In the genomic region with DNA sequence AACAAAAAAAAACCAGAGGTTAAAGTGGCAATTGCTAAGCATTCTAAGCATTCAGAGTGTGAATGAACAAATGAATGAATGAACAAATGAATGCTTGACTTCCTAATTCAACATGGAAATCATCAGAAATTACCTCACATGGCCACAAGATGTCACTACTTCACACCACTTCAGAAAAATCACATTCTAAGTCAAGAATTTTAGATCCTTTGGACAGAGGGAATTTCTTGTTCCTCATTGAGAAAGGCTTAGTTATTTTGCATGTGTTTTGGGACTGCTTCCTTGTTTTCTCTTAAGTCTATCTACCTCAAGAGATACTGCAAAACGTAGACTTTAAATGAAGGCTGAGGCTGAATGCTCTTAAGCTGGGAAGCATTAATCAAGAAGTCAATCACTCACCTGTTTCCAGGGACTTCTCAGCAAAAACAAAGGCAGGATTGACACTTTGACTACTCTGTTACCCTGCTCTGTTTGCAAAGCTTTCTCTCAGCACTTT, we compare ENCODE assay signal across 7 cellular contexts.
DNase-seq lines count a peak whose midpoint lies in the region; ATAC-seq, FAIRE-seq and TF ChIP-seq lines count a peak whose summit lies in the region.

No MANE protein-coding gene starts in this region.

- TF ChIP-seq CTCF in GM12878 (IDR thresholded peaks at IDR 0.05 in 2 of 3, conservative IDR thresholded peaks at IDR 0.05 in 1 of 3; ENCODE audit: control insufficient read depth in 2 of 3, extremely low read depth in 1 of 3, insufficient read depth in 1 of 3, low read depth in 3 of 3, low read length in 3 of 3), result peak; percentile 53 to 70 (median 69); a peak in 5 of 6 replicates
- peak; percentile 69 to 80 (median 77) for TF ChIP-seq CTCF in transverse colon (IDR thresholded peaks at IDR 0.05)

- intact Hi-C loops in GM12878 (cut with micrococcal nuclease; ENCODE audit: unreplicated experiment), result loop anchor here (1.0 to 2.0 kb wide), 3 partner anchors 34 to 437 kb away; no protein-coding TSS in a partner anchor
- intact Hi-C loops in transverse colon (cut with DNase I; ENCODE audit: low total_unique reads), result loop anchor here (5.0 kb wide), 1 partner anchor 435 kb away; no protein-coding TSS in a partner anchor

- H3K36me3 ChIP-seq in GM12878 (ENCODE audit: control insufficient read depth in 2 of 2, insufficient read depth in 2 of 2, low read length in 1 of 2), result no peaks in the 10 kb centered on the region
- no peaks in the 10 kb centered on the region for H3K36me3 ChIP-seq in transverse colon

- H3K4me3 ChIP-seq in GM12878, result no peak overlapping the region
- H3K4me3 ChIP-seq in transverse colon, result no peak overlapping the region

- peak; percentile 43 for ATAC-seq in HG02678 (IDR thresholded peaks at IDR 0.05; ENCODE audit: unreplicated experiment)
- peak; percentile 54 for ATAC-seq in GM12878

- H4K20me1 ChIP-seq in GM12878 (ENCODE audit: control insufficient read depth, insufficient read depth), result no peaks in the 10 kb centered on the region

- FAIRE-seq in G401.6 (lab: Jason Lieb, UNC), result peak; percentile 97
- FAIRE-seq in GM12878 (lab: Jason Lieb, UNC), result peak; percentile 88
- peak; percentile 86 for FAIRE-seq in islet of Langerhans (lab: Jason Lieb, UNC)

- H3K9ac ChIP-seq in GM12878 (ENCODE audit: control insufficient read depth, insufficient read depth, low read length), result no peak overlapping the region

- DNase-seq in NCI-H226 (peak; percentile 12), GM12878 (ENCODE audit: low read depth, low spot score) (peak; percentile 17), transverse colon (no peak), cortex of kidney (lab: John Stamatoyannopoulos, UW) (no peak)

- BruUV-seq in GM12878 (replicated peaks; lab: Mats Ljungman, UMichigan), result no TSS peak

- no peaks in the 10 kb centered on the region for H3K9me3 ChIP-seq in GM12878 (replicated peaks; ENCODE audit: control insufficient read depth, insufficient read depth, low read length)
- H3K9me3 ChIP-seq in transverse colon, result peaks cover 0 to 1% of the 10 kb centered on the region in 2 donors

- TF ChIP-seq POLR2A in GM12878 (IDR thresholded peaks at IDR 0.05; ENCODE audit: low read depth, low read length), result no peak
- TF ChIP-seq POLR2A in transverse colon (IDR thresholded peaks at IDR 0.05), result no peak

- H3K4me1 ChIP-seq in GM12878 (ENCODE audit: control insufficient read depth, insufficient read depth, low read length), result no peaks in the 10 kb centered on the region
- no peaks in the 10 kb centered on the region for H3K4me1 ChIP-seq in transverse colon

- 0% methylated on average over 1 of the region's 1 CpG for WGBS in GM12878 (ENCODE audit: insufficient coverage, insufficient replicate concordance, low lambda C conversion rate, missing lambda C conversion rate)
- 0 to 9% methylated on average over 1 of the region's 1 CpG for WGBS in transverse colon (ENCODE audit: low coverage in 1 of 2), 2 donors

- in situ Hi-C loops in GM12878 (cut with MboI) (loop anchor here (5.0 kb wide), 1 partner anchor 435 kb away; no protein-coding TSS in a partner anchor), transverse colon (cut with MboI; ENCODE audit: low pct_ligation_motif_present in 1 of 4, low pct_unique_long_range_greater_than_20kb in 1 of 4, low sequenced_read_pairs in 3 of 4) (loop anchor here in 3 of 4 donors (10.0 to 25.0 kb wide), 3 partner anchors 433 to 445 kb away; a partner anchor contains a TSS)

- SMC1A ChIA-PET in GM12878 (lab: Charles Lee; ENCODE audit: uncharacterized antibody, unreplicated experiment), result interaction anchor here (0.7 to 2.0 kb wide), 18 partner anchors 13 to 436 kb away, joined by 3 to 14 read pairs (median 4); no protein-coding TSS in a partner anchor

- no peaks in the 10 kb centered on the region for H3K27me3 ChIP-seq in GM12878 (replicated peaks in 1 of 2; ENCODE audit: control insufficient read depth in 2 of 2, insufficient read depth in 2 of 2, low read length in 1 of 2)
- no peaks in the 10 kb centered on the region for H3K27me3 ChIP-seq in transverse colon

- TF ChIP-seq EP300 in GM12878 (IDR thresholded peaks at IDR 0.05; ENCODE audit: borderline replicate concordance in 1 of 2, control insufficient read depth in 1 of 2, low read depth in 2 of 2, low read length in 2 of 2), result no peak
- no peak for TF ChIP-seq EP300 in transverse colon (IDR thresholded peaks at IDR 0.05; ENCODE audit: low read depth)

- CTCF ChIA-PET in GM12878 (lab: Yijun Ruan, JAX), result interaction anchor here (0.7 to 6.9 kb wide), 28 partner anchors 8 to 1068 kb away, joined by 3 to 82 read pairs (median 4); no protein-coding TSS in a partner anchor

- H3K79me2 ChIP-seq in GM12878 (ENCODE audit: control insufficient read depth, insufficient read depth, low read length), result no peaks in the 10 kb centered on the region

- H3K4me2 ChIP-seq in GM12878 (ENCODE audit: control insufficient read depth, insufficient read depth), result no peak overlapping the region

- POLR2A ChIA-PET in GM12878 (lab: Charles Lee), result no interaction called here

- RAD21 ChIA-PET in GM12878 (lab: Charles Lee; ENCODE audit: unreplicated experiment), result interaction anchor here (0.8 to 2.5 kb wide), 7 partner anchors 34 to 435 kb away, joined by 3 to 16 read pairs (median 5); no protein-coding TSS in a partner anchor

- peak; percentile 78 for TF ChIP-seq RAD21 in GM12878 (IDR thresholded peaks at IDR 0.05; ENCODE audit: insufficient read depth, low read depth, low read length)

- no peak overlapping the region for H2AFZ ChIP-seq in GM12878 (ENCODE audit: control insufficient read depth, low read depth, low read length)

- H3K27ac ChIP-seq in GM12878 (ENCODE audit: control insufficient read depth, insufficient read depth), result no peak overlapping the region
- no peak overlapping the region for H3K27ac ChIP-seq in transverse colon

TF ChIP-seq in GM12878, 131 proteins besides CTCF, POLR2A, EP300 and RAD21:
- peak; percentile 99 for TF ChIP-seq ZNF24 (IDR thresholded peaks at IDR 0.05)
- no peak for TF ChIP-seq NR2C1 (IDR thresholded peaks at IDR 0.05)
- peak; percentile 57 for TF ChIP-seq SMC3 (IDR thresholded peaks at IDR 0.05; ENCODE audit: borderline replicate concordance, low read length)

Comparison
In these comparisons a context has a peak if more than half of its experiments do, and no peak if none do; other contexts are left out.
1. DNase-seq: peak in NCI-H226 (single experiment) and GM12878 (single experiment); none in transverse colon (single experiment) and cortex of kidney (single experiment).